ENCODE assay signal across 1 cellular context in the genomic region with DNA sequence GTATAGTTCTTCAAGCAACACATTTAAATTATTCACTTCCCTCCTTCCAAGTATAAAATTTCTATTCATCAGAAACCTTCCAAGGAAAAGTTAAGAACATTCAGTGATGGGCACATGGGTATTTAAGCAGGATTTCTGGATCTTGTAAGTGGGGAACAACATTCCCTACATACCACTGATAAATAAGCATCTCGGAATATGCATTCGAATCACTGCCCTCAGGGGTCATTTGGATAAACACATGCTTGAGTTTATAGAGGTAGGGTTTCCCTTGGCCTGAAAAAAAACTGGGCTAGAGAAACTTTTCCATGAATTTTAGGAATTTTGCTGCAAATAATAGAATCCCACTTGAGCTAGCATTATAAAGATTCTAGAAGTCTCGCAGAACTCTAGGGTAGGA.
TF ChIP-seq lines count a peak whose summit lies in the region.

No MANE protein-coding gene starts in this region.

TF ChIP-seq in GM23338, 12 proteins besides CTCF, POLR2A, EP300 and RAD21:
- TF ChIP-seq, protein P1, sequence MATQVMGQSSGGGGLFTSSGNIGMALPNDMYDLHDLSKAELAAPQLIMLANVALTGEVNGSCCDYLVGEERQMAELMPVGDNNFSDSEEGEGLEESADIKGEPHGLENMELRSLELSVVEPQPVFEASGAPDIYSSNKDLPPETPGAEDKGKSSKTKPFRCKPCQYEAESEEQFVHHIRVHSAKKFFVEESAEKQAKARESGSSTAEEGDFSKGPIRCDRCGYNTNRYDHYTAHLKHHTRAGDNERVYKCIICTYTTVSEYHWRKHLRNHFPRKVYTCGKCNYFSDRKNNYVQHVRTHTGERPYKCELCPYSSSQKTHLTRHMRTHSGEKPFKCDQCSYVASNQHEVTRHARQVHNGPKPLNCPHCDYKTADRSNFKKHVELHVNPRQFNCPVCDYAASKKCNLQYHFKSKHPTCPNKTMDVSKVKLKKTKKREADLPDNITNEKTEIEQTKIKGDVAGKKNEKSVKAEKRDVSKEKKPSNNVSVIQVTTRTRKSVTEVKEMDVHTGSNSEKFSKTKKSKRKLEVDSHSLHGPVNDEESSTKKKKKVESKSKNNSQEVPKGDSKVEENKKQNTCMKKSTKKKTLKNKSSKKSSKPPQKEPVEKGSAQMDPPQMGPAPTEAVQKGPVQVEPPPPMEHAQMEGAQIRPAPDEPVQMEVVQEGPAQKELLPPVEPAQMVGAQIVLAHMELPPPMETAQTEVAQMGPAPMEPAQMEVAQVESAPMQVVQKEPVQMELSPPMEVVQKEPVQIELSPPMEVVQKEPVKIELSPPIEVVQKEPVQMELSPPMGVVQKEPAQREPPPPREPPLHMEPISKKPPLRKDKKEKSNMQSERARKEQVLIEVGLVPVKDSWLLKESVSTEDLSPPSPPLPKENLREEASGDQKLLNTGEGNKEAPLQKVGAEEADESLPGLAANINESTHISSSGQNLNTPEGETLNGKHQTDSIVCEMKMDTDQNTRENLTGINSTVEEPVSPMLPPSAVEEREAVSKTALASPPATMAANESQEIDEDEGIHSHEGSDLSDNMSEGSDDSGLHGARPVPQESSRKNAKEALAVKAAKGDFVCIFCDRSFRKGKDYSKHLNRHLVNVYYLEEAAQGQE (IDR thresholded peaks at IDR 0.05; ENCODE audit: unreplicated experiment): no peak
- TF ChIP-seq EZH2phosphoT487 (IDR thresholded peaks at IDR 0.05; ENCODE audit: unreplicated experiment) (no peak), POLR2AphosphoS5 (IDR thresholded peaks at IDR 0.05; ENCODE audit: low read depth) (no peak), ZNF114 (CRISPR knock-in tag; IDR thresholded peaks at IDR 0.05) (no peak), ZNF331 (CRISPR knock-in tag; IDR thresholded peaks at IDR 0.05; ENCODE audit: low read depth) (no peak), CREB1 (CRISPR knock-in tag; IDR thresholded peaks at IDR 0.05; ENCODE audit: low read depth) (no peak), NANOG (IDR thresholded peaks at IDR 0.05; ENCODE audit: borderline replicate concordance) (no peak), EZH2 (IDR thresholded peaks at IDR 0.05; ENCODE audit: low read depth, unreplicated experiment) (no peak), STAT1 (IDR thresholded peaks at IDR 0.05; ENCODE audit: unreplicated experiment) (no peak), JUNB (IDR thresholded peaks at IDR 0.05; ENCODE audit: unreplicated experiment) (no peak)
- TF ChIP-seq, protein P2, sequence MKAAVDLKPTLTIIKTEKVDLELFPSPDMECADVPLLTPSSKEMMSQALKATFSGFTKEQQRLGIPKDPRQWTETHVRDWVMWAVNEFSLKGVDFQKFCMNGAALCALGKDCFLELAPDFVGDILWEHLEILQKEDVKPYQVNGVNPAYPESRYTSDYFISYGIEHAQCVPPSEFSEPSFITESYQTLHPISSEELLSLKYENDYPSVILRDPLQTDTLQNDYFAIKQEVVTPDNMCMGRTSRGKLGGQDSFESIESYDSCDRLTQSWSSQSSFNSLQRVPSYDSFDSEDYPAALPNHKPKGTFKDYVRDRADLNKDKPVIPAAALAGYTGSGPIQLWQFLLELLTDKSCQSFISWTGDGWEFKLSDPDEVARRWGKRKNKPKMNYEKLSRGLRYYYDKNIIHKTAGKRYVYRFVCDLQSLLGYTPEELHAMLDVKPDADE (IDR thresholded peaks at IDR 0.05): no peak
- TF ChIP-seq, protein P3, sequence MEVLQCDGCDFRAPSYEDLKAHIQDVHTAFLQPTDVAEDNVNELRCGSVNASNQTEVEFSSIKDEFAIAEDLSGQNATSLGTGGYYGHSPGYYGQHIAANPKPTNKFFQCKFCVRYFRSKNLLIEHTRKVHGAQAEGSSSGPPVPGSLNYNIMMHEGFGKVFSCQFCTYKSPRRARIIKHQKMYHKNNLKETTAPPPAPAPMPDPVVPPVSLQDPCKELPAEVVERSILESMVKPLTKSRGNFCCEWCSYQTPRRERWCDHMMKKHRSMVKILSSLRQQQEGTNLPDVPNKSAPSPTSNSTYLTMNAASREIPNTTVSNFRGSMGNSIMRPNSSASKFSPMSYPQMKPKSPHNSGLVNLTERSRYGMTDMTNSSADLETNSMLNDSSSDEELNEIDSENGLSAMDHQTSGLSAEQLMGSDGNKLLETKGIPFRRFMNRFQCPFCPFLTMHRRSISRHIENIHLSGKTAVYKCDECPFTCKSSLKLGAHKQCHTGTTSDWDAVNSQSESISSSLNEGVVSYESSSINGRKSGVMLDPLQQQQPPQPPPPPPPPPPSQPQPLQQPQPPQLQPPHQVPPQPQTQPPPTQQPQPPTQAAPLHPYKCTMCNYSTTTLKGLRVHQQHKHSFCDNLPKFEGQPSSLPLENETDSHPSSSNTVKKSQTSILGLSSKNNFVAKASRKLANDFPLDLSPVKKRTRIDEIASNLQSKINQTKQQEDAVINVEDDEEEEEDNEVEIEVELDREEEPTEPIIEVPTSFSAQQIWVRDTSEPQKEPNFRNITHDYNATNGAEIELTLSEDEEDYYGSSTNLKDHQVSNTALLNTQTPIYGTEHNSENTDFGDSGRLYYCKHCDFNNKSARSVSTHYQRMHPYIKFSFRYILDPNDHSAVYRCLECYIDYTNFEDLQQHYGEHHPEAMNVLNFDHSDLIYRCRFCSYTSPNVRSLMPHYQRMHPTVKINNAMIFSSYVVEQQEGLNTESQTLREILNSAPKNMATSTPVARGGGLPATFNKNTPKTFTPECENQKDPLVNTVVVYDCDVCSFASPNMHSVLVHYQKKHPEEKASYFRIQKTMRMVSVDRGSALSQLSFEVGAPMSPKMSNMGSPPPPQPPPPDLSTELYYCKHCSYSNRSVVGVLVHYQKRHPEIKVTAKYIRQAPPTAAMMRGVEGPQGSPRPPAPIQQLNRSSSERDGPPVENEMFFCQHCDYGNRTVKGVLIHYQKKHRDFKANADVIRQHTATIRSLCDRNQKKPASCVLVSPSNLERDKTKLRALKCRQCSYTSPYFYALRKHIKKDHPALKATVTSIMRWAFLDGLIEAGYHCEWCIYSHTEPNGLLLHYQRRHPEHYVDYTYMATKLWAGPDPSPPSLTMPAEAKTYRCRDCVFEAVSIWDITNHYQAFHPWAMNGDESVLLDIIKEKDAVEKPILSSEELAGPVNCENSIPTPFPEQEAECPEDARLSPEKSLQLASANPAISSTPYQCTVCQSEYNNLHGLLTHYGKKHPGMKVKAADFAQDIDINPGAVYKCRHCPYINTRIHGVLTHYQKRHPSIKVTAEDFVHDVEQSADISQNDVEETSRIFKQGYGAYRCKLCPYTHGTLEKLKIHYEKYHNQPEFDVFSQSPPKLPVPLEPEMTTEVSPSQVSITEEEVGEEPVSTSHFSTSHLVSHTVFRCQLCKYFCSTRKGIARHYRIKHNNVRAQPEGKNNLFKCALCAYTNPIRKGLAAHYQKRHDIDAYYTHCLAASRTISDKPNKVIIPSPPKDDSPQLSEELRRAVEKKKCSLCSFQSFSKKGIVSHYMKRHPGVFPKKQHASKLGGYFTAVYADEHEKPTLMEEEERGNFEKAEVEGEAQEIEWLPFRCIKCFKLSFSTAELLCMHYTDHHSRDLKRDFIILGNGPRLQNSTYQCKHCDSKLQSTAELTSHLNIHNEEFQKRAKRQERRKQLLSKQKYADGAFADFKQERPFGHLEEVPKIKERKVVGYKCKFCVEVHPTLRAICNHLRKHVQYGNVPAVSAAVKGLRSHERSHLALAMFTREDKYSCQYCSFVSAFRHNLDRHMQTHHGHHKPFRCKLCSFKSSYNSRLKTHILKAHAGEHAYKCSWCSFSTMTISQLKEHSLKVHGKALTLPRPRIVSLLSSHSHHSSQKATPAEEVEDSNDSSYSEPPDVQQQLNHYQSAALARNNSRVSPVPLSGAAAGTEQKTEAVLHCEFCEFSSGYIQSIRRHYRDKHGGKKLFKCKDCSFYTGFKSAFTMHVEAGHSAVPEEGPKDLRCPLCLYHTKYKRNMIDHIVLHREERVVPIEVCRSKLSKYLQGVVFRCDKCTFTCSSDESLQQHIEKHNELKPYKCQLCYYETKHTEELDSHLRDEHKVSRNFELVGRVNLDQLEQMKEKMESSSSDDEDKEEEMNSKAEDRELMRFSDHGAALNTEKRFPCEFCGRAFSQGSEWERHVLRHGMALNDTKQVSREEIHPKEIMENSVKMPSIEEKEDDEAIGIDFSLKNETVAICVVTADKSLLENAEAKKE (CRISPR knock-in tag; IDR thresholded peaks at IDR 0.05): no peak
